ENCODE assay signal across 19 cellular contexts in the genomic region with DNA sequence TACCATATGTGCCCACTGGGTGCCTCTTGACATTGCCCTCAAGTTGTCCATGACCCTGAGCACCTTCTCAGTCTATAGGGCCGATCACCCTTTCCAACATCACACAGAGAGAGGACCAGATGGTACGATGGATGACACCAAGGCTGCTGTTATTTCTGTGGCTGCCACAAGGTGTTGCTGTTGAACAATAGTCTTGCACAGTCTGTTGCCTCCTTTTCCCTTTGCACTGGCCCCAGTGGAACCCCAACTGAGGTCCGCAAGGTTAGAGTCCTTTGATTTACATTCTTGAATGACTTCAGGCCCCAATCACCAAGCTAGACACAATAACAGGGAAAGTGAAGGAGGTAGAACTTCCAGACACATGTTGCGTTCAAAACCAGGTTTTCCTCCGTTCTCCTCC. TPM values are rescaled to one million over a fixed set of nuclear protein-coding genes. Genes with fewer than 3 reads are reported as not detected.
A peak's percentile ranks its signal among the peaks of the same experiment; 100 is the strongest.
DNase-seq lines count a peak whose midpoint lies in the region; ATAC-seq, FAIRE-seq and TF ChIP-seq lines count a peak whose summit lies in the region.
"Had no signal": no experiment of that assay in that cellular context is flagged by ENCODE, and none has a peak within 500 bp of the region (broad histone marks: within the 10 kb centered on the region; RNA-seq: fewer than 3 reads in every experiment).

No MANE protein-coding gene starts in this region.

- in situ Hi-C loops in astrocyte of the cerebellum (cut with HindIII; ENCODE audit: low sequenced_read_pairs): no loop called here

- peaks cover 31% of the 10 kb centered on the region for H3K9me3 Mint-ChIP-seq in HFFc6

- H3K4me1 Mint-ChIP-seq in HFFc6 (ENCODE audit: low read depth): no peaks in the 10 kb centered on the region
- H3K4me1 Mint-ChIP-seq: activated CD4-positive, alpha-beta T cell treated with anti-CD3 and anti-CD28 coated beads for 36 hours; stimulated activated naive B cell treated with anti-CD40 and anti-IgM and Interleukin-4, amounts not matched to agents 10 μg/mL and 1 μg/mL and 100 μg/mL, for 72 hours had no signal

- no peak overlapping the region for H3K27ac ChIP-seq in pancreas
- H3K27ac ChIP-seq: BLaER1 treated with 17β-estradiol and CSF1 and Interleukin-3, amounts not matched to agents 10 nM and 100 nM; parathyroid adenoma had no signal

- H3K27ac Mint-ChIP-seq in HFFc6: no peak overlapping the region
- H3K27ac Mint-ChIP-seq: activated CD4-positive, alpha-beta T cell treated with anti-CD3 and anti-CD28 coated beads for 36 hours; activated naive CD8-positive, alpha-beta T cell; stimulated activated naive B cell treated with anti-CD40 and anti-IgM and Interleukin-4, amounts not matched to agents 10 μg/mL and 1 μg/mL and 100 μg/mL, for 72 hours had no signal

- intact Hi-C loops in pancreas (cut with DNase I): no loop called here

- no peak for FAIRE-seq in D721Med (lab: Jason Lieb, UNC)
- FAIRE-seq in pancreas (lab: Jason Lieb, UNC): no peak
- FAIRE-seq: endothelial cell of umbilical vein had no signal

- no peak overlapping the region for H3K4me3 ChIP-seq in astrocyte of the cerebellum (ENCODE audit: low read depth, low read length)
- H3K4me3 ChIP-seq in pancreas: no peak overlapping the region
- H3K4me3 ChIP-seq: BLaER1 treated with 17β-estradiol and CSF1 and Interleukin-3, amounts not matched to agents 10 nM and 100 nM had no signal

- peaks cover 17% of the 10 kb centered on the region; the same call in 1 of the 2 replicates for H3K36me3 Mint-ChIP-seq in HFFc6 (ENCODE audit: low read depth)
- H3K36me3 Mint-ChIP-seq: activated naive CD8-positive, alpha-beta T cell had no signal

- no peak for ATAC-seq in activated CD4-positive, CD25-positive, alpha-beta regulatory T cell treated with anti-CD3 and anti-CD28 coated beads, Interleukin-2, amount 50 U/mL, for 24 hours
- ATAC-seq in pancreas: no peak
- ATAC-seq: activated CD4-positive, alpha-beta T cell treated with anti-CD3 and anti-CD28 coated beads for 36 hours; stimulated activated naive B cell treated with anti-CD40 and anti-IgM and Interleukin-4, amounts not matched to agents 10 μg/mL and 1 μg/mL and 100 μg/mL, for 72 hours had no signal

- H3K27me3 ChIP-seq in pancreas: no peaks in the 10 kb centered on the region
- H3K27me3 ChIP-seq: BLaER1 treated with 17β-estradiol and CSF1 and Interleukin-3, amounts not matched to agents 10 nM and 100 nM had no signal

- peaks cover 16% of the 10 kb centered on the region for H3K27me3 Mint-ChIP-seq in HFFc6 (ENCODE audit: insufficient read depth)

- WGBS in pancreas, 2 donors: 65 to 68% methylated on average over 5 of the region's 5 CpGs

- peak; percentile 9 for TF ChIP-seq CTCF in D721Med (IDR thresholded peaks at IDR 0.05; ENCODE audit: insufficient read depth, missing control alignments)
- peak; percentile 45; the same call in 1 of the 2 replicates for TF ChIP-seq CTCF in HFFc6 (IDR thresholded peaks at IDR 0.05)
- peak; percentile 26 for TF ChIP-seq CTCF in astrocyte of the cerebellum (IDR thresholded peaks at IDR 0.05; ENCODE audit: low read depth, low read length, missing control alignments)
- no peak for TF ChIP-seq CTCF in pancreas (IDR thresholded peaks at IDR 0.05)

- no peak for DNase-seq in D721Med (ENCODE audit: insufficient read length, low spot score)
- no peak for DNase-seq in HFFc6
- DNase-seq in astrocyte of the cerebellum (ENCODE audit: low read depth): no peak
- peak; percentile 57 for DNase-seq in iPS-NIHi7 (ENCODE audit: extremely low spot score)
- DNase-seq in GOT3 (lab: John Stamatoyannopoulos, UW): no peak
- DNase-seq in pancreas: no peak
- DNase-seq in AG20443 (ENCODE audit: low spot score): no peak
- DNase-seq: activated CD4-positive, alpha-beta T cell treated with anti-CD3 and anti-CD28 coated beads for 36 hours; cerebellar nuclear complex; head of caudate nucleus; NCI-H774; stimulated activated naive B cell treated with anti-CD40 and anti-IgM and Interleukin-4, amounts not matched to agents 10 μg/mL and 1 μg/mL and 100 μg/mL, for 72 hours; T-helper 2 cell had no signal

- no peaks in the 10 kb centered on the region for H3K36me3 ChIP-seq in pancreas
- H3K36me3 ChIP-seq: BLaER1 treated with 17β-estradiol and CSF1 and Interleukin-3, amounts not matched to agents 10 nM and 100 nM had no signal

- no peaks in the 10 kb centered on the region for H3K4me1 ChIP-seq in pancreas
- H3K4me1 ChIP-seq: parathyroid adenoma had no signal

- no peaks in the 10 kb centered on the region for H3K9me3 ChIP-seq in pancreas

- H3K4me3 Mint-ChIP-seq in HFFc6: no peak overlapping the region
- H3K4me3 Mint-ChIP-seq: activated CD4-positive, alpha-beta T cell treated with anti-CD3 and anti-CD28 coated beads for 36 hours; activated naive CD8-positive, alpha-beta T cell; stimulated activated naive B cell treated with anti-CD40 and anti-IgM and Interleukin-4, amounts not matched to agents 10 μg/mL and 1 μg/mL and 100 μg/mL, for 72 hours had no signal

RNA-seq across cellular contexts. Expression of a gene that starts 52.0 kb away (rescaled TPM):
- total RNA-seq in HFFc6 (2021; fragmentation: NEBNext Ultra II Directional; extraction: Animal tissue kit (Norgen Biotek cat#: 25700)): under 1 TPM in 5 of 6 experiments, not detected in 1; 0.05 to 0.34 (median 0.13) TPM
- total RNA-seq in pancreas: under 1 TPM in 5 of 6 donors, not detected in 1; 0.09 to 0.22 (median 0.19) TPM
- polyA plus RNA-seq in pancreas: under 1 TPM; 0.27 to 0.85 TPM
- total RNA-seq: endothelial cell of umbilical vein, LHCN-M2 had no signal

Comparison
In these comparisons a context has a peak if more than half of its experiments do, and no peak if none do; other contexts are left out.
1. CTCF ChIP-seq: peak in D721Med (single experiment), HFFc6 (single experiment) and astrocyte of the cerebellum (single experiment); none in pancreas (0 of 4).